1 cellular context compared by ENCODE assay signal in genomic region chr20:48126227-48126740, GRCh38.
TF ChIP-seq lines count a peak whose summit lies in the region.

No MANE protein-coding gene starts in this region.

TF ChIP-seq in HepG2, 621 proteins besides CTCF, POLR2A, EP300 and RAD21 (continued from another document and continues in another):
- TF ChIP-seq, protein P1, sequence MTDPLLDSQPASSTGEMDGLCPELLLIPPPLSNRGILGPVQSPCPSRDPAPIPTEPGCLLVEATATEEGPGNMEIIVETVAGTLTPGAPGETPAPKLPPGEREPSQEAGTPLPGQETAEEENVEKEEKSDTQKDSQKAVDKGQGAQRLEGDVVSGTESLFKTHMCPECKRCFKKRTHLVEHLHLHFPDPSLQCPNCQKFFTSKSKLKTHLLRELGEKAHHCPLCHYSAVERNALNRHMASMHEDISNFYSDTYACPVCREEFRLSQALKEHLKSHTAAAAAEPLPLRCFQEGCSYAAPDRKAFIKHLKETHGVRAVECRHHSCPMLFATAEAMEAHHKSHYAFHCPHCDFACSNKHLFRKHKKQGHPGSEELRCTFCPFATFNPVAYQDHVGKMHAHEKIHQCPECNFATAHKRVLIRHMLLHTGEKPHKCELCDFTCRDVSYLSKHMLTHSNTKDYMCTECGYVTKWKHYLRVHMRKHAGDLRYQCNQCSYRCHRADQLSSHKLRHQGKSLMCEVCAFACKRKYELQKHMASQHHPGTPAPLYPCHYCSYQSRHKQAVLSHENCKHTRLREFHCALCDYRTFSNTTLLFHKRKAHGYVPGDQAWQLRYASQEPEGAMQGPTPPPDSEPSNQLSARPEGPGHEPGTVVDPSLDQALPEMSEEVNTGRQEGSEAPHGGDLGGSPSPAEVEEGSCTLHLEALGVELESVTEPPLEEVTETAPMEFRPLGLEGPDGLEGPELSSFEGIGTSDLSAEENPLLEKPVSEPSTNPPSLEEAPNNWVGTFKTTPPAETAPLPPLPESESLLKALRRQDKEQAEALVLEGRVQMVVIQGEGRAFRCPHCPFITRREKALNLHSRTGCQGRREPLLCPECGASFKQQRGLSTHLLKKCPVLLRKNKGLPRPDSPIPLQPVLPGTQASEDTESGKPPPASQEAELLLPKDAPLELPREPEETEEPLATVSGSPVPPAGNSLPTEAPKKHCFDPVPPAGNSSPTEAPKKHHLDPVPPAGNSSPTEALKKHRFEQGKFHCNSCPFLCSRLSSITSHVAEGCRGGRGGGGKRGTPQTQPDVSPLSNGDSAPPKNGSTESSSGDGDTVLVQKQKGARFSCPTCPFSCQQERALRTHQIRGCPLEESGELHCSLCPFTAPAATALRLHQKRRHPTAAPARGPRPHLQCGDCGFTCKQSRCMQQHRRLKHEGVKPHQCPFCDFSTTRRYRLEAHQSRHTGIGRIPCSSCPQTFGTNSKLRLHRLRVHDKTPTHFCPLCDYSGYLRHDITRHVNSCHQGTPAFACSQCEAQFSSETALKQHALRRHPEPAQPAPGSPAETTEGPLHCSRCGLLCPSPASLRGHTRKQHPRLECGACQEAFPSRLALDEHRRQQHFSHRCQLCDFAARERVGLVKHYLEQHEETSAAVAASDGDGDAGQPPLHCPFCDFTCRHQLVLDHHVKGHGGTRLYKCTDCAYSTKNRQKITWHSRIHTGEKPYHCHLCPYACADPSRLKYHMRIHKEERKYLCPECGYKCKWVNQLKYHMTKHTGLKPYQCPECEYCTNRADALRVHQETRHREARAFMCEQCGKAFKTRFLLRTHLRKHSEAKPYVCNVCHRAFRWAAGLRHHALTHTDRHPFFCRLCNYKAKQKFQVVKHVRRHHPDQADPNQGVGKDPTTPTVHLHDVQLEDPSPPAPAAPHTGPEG (CRISPR knock-in tag; IDR thresholded peaks at IDR 0.05), result no peak
- TF ChIP-seq, protein P2, sequence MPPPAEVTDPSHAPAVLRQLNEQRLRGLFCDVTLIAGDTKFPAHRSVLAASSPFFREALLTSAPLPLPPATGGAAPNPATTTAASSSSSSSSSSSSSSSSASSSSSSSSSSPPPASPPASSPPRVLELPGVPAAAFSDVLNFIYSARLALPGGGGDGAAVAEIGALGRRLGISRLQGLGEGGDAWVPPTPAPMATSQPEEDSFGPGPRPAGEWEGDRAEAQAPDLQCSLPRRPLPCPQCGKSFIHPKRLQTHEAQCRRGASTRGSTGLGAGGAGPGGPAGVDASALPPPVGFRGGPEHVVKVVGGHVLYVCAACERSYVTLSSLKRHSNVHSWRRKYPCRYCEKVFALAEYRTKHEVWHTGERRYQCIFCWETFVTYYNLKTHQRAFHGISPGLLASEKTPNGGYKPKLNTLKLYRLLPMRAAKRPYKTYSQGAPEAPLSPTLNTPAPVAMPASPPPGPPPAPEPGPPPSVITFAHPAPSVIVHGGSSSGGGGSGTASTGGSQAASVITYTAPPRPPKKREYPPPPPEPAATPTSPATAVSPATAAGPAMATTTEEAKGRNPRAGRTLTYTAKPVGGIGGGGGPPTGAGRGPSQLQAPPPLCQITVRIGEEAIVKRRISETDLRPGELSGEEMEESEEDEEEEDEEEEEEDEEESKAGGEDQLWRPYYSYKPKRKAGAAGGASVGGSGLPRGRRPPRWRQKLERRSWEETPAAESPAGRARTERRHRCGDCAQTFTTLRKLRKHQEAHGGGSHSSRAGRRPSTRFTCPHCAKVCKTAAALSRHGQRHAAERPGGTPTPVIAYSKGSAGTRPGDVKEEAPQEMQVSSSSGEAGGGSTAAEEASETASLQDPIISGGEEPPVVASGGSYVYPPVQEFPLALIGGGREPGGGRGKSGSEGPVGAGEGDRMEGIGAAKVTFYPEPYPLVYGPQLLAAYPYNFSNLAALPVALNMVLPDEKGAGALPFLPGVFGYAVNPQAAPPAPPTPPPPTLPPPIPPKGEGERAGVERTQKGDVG (CRISPR knock-in tag; IDR thresholded peaks at IDR 0.05; ENCODE audit: borderline replicate concordance), result no peak
- TF ChIP-seq, protein P3, sequence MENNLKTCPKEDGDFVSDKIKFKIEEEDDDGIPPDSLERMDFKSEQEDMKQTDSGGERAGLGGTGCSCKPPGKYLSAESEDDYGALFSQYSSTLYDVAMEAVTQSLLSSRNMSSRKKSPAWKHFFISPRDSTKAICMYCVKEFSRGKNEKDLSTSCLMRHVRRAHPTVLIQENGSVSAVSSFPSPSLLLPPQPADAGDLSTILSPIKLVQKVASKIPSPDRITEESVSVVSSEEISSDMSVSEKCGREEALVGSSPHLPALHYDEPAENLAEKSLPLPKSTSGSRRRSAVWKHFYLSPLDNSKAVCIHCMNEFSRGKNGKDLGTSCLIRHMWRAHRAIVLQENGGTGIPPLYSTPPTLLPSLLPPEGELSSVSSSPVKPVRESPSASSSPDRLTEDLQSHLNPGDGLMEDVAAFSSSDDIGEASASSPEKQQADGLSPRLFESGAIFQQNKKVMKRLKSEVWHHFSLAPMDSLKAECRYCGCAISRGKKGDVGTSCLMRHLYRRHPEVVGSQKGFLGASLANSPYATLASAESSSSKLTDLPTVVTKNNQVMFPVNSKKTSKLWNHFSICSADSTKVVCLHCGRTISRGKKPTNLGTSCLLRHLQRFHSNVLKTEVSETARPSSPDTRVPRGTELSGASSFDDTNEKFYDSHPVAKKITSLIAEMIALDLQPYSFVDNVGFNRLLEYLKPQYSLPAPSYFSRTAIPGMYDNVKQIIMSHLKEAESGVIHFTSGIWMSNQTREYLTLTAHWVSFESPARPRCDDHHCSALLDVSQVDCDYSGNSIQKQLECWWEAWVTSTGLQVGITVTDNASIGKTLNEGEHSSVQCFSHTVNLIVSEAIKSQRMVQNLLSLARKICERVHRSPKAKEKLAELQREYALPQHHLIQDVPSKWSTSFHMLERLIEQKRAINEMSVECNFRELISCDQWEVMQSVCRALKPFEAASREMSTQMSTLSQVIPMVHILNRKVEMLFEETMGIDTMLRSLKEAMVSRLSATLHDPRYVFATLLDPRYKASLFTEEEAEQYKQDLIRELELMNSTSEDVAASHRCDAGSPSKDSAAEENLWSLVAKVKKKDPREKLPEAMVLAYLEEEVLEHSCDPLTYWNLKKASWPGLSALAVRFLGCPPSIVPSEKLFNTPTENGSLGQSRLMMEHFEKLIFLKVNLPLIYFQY (CRISPR knock-in tag; IDR thresholded peaks at IDR 0.05; ENCODE audit: borderline replicate concordance), result no peak
- 0 out of 2 replicates have a peak, but pooled peaks have one; percentile 45 for TF ChIP-seq RFXAP (CRISPR knock-in tag; IDR thresholded peaks at IDR 0.05; ENCODE audit: borderline replicate concordance)
- no peak for TF ChIP-seq ZFP82 (CRISPR knock-in tag; IDR thresholded peaks at IDR 0.05; ENCODE audit: borderline replicate concordance)
- TF ChIP-seq ZNF660 (CRISPR knock-in tag; IDR thresholded peaks at IDR 0.05; ENCODE audit: borderline replicate concordance, low read depth), result no peak
- TF ChIP-seq ATRX (CRISPR knock-in tag; IDR thresholded peaks at IDR 0.05; ENCODE audit: borderline replicate concordance), result no peak
- TF ChIP-seq ZMYM3 (CRISPR knock-in tag; IDR thresholded peaks at IDR 0.05), result no peak
- TF ChIP-seq THYN1 (CRISPR knock-in tag; IDR thresholded peaks at IDR 0.05; ENCODE audit: borderline replicate concordance, low read depth), result no peak
- TF ChIP-seq POGZ (CRISPR knock-in tag; IDR thresholded peaks at IDR 0.05), result no peak
- TF ChIP-seq ASH2L (IDR thresholded peaks at IDR 0.05; ENCODE audit: insufficient read length, low read depth, low read length), result no peak
- TF ChIP-seq KDM5B (CRISPR knock-in tag; IDR thresholded peaks at IDR 0.05; ENCODE audit: borderline replicate concordance), result no peak
- TF ChIP-seq NR3C1 (CRISPR knock-in tag; IDR thresholded peaks at IDR 0.05), result no peak
- TF ChIP-seq ZNF777 (CRISPR knock-in tag; IDR thresholded peaks at IDR 0.05), result no peak
- TF ChIP-seq POLR2AphosphoS5 (IDR thresholded peaks at IDR 0.05; ENCODE audit: low read depth, low read length), result no peak
- no peak for TF ChIP-seq MXD4 (CRISPR knock-in tag; IDR thresholded peaks at IDR 0.05)
- TF ChIP-seq BCL3 (CRISPR knock-in tag; IDR thresholded peaks at IDR 0.05), result no peak
- no peak for TF ChIP-seq ELK4 (CRISPR knock-in tag; IDR thresholded peaks at IDR 0.05; ENCODE audit: borderline replicate concordance)
- no peak for TF ChIP-seq U2AF1 (optimal IDR thresholded peaks at IDR 0.05; ENCODE audit: low read depth, low read length)
- TF ChIP-seq ZNF468 (CRISPR knock-in tag; IDR thresholded peaks at IDR 0.05), result no peak
- no peak for TF ChIP-seq ZNF44 (CRISPR knock-in tag; IDR thresholded peaks at IDR 0.05)
- TF ChIP-seq, protein P4, sequence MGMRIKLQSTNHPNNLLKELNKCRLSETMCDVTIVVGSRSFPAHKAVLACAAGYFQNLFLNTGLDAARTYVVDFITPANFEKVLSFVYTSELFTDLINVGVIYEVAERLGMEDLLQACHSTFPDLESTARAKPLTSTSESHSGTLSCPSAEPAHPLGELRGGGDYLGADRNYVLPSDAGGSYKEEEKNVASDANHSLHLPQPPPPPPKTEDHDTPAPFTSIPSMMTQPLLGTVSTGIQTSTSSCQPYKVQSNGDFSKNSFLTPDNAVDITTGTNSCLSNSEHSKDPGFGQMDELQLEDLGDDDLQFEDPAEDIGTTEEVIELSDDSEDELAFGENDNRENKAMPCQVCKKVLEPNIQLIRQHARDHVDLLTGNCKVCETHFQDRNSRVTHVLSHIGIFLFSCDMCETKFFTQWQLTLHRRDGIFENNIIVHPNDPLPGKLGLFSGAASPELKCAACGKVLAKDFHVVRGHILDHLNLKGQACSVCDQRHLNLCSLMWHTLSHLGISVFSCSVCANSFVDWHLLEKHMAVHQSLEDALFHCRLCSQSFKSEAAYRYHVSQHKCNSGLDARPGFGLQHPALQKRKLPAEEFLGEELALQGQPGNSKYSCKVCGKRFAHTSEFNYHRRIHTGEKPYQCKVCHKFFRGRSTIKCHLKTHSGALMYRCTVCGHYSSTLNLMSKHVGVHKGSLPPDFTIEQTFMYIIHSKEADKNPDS (CRISPR knock-in tag; IDR thresholded peaks at IDR 0.05), result no peak
- no peak for TF ChIP-seq SP1 (IDR thresholded peaks at IDR 0.05)
- no peak for TF ChIP-seq SP1 (CRISPR knock-in tag; IDR thresholded peaks at IDR 0.05)
- TF ChIP-seq, protein P5, sequence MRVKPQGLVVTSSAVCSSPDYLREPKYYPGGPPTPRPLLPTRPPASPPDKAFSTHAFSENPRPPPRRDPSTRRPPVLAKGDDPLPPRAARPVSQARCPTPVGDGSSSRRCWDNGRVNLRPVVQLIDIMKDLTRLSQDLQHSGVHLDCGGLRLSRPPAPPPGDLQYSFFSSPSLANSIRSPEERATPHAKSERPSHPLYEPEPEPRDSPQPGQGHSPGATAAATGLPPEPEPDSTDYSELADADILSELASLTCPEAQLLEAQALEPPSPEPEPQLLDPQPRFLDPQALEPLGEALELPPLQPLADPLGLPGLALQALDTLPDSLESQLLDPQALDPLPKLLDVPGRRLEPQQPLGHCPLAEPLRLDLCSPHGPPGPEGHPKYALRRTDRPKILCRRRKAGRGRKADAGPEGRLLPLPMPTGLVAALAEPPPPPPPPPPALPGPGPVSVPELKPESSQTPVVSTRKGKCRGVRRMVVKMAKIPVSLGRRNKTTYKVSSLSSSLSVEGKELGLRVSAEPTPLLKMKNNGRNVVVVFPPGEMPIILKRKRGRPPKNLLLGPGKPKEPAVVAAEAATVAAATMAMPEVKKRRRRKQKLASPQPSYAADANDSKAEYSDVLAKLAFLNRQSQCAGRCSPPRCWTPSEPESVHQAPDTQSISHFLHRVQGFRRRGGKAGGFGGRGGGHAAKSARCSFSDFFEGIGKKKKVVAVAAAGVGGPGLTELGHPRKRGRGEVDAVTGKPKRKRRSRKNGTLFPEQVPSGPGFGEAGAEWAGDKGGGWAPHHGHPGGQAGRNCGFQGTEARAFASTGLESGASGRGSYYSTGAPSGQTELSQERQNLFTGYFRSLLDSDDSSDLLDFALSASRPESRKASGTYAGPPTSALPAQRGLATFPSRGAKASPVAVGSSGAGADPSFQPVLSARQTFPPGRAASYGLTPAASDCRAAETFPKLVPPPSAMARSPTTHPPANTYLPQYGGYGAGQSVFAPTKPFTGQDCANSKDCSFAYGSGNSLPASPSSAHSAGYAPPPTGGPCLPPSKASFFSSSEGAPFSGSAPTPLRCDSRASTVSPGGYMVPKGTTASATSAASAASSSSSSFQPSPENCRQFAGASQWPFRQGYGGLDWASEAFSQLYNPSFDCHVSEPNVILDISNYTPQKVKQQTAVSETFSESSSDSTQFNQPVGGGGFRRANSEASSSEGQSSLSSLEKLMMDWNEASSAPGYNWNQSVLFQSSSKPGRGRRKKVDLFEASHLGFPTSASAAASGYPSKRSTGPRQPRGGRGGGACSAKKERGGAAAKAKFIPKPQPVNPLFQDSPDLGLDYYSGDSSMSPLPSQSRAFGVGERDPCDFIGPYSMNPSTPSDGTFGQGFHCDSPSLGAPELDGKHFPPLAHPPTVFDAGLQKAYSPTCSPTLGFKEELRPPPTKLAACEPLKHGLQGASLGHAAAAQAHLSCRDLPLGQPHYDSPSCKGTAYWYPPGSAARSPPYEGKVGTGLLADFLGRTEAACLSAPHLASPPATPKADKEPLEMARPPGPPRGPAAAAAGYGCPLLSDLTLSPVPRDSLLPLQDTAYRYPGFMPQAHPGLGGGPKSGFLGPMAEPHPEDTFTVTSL (CRISPR knock-in tag; IDR thresholded peaks at IDR 0.05; ENCODE audit: borderline replicate concordance), result peak; percentile 67; the same call in 1 of the 2 replicates
- TF ChIP-seq E2F5 (CRISPR knock-in tag; conservative IDR thresholded peaks at IDR 0.05), result no peak
- TF ChIP-seq ZNF597 (CRISPR knock-in tag; IDR thresholded peaks at IDR 0.05), result no peak
- no peak for TF ChIP-seq EHMT2 (IDR thresholded peaks at IDR 0.05; ENCODE audit: borderline replicate concordance, low read depth, low read length)
